In genomic region chr4:2813446-2814405, GRCh38 we compare ENCODE assay signal across 10 cellular contexts. TPM values are rescaled to one million over a fixed set of nuclear protein-coding genes. Genes with fewer than 3 reads are reported as not detected.
DNase-seq lines count a peak whose midpoint lies in the region; ATAC-seq, FAIRE-seq and TF ChIP-seq lines count a peak whose summit lies in the region.
"Had no signal": no experiment of that assay in that cellular context is flagged by ENCODE, and none has a peak within 500 bp of the region (broad histone marks: within the 10 kb centered on the region; RNA-seq: fewer than 3 reads in every experiment).

No MANE protein-coding gene starts in this region.

- peaks cover 7% of the 10 kb centered on the region for H4K20me1 ChIP-seq in OCI-LY3 (ENCODE audit: insufficient read depth, low read length)
- H4K20me1 ChIP-seq in endothelial cell of umbilical vein (replicated peaks; ENCODE audit: control insufficient read depth, extremely low read depth, insufficient read depth, low read length): no peaks in the 10 kb centered on the region

- no peaks in the 10 kb centered on the region for H3K9me3 ChIP-seq in OCI-LY3 (ENCODE audit: insufficient read depth, low read length)
- no peaks in the 10 kb centered on the region for H3K9me3 ChIP-seq in endothelial cell of umbilical vein (replicated peaks; ENCODE audit: control insufficient read depth, insufficient read depth, low read length)
- no peaks in the 10 kb centered on the region for H3K9me3 ChIP-seq in skeletal muscle tissue (ENCODE audit: control insufficient read depth in 3 of 3, low read length in 3 of 3)

- peak overlapping the region; percentile 84 for H3K4me2 ChIP-seq in OCI-LY3 (ENCODE audit: low read length)
- H3K4me2 ChIP-seq in endothelial cell of umbilical vein (ENCODE audit: insufficient read depth, low read length): peak overlapping the region; percentile 59

- TF ChIP-seq CTCF in GM12875 (IDR thresholded peaks at IDR 0.05; ENCODE audit: borderline replicate concordance, insufficient read depth, low read depth, low read length) (no peak), OCI-LY3 (IDR thresholded peaks at IDR 0.05; ENCODE audit: low read depth, low read length) (no peak), endothelial cell of umbilical vein (IDR thresholded peaks at IDR 0.05; ENCODE audit: extremely low read depth in 1 of 2, insufficient read depth in 1 of 2, low read depth in 1 of 2, low read length in 2 of 2) (no peak)

- POLR2A ChIA-PET in endothelial cell of umbilical vein (lab: Charles Lee): interaction anchor here (2.9 kb wide), 1 partner anchor 15 kb away, joined by 13 read pairs; no protein-coding TSS in a partner anchor

- H3K27me3 ChIP-seq in OCI-LY3 (ENCODE audit: low read depth, low read length): no peaks in the 10 kb centered on the region
- no peaks in the 10 kb centered on the region for H3K27me3 ChIP-seq in endothelial cell of umbilical vein (ENCODE audit: control insufficient read depth in 2 of 2, insufficient read depth in 2 of 2, low read length in 2 of 2)
- H3K27me3 ChIP-seq in skeletal muscle tissue (ENCODE audit: control insufficient read depth in 3 of 3, insufficient read depth in 3 of 3, low read length in 3 of 3): no peaks in the 10 kb centered on the region

- BruUV-seq in endothelial cell of umbilical vein (replicated peaks; lab: Mats Ljungman, UMichigan): no TSS peak

- DNase-seq in endothelial cell of umbilical vein (ENCODE audit: low read depth, low spot score): no peak
- no peak for DNase-seq in cortex of kidney (lab: John Stamatoyannopoulos, UW)
- DNase-seq in central memory CD4-positive, alpha-beta T cell: no peak
- DNase-seq in medulla oblongata (ENCODE audit: extremely low spot score): no peak
- DNase-seq: NCI-H1436, occipital lobe had no signal

- H3K36me3 ChIP-seq in OCI-LY3 (replicated peaks; ENCODE audit: low read depth, low read length) (peaks cover 3% of the 10 kb centered on the region), endothelial cell of umbilical vein (ENCODE audit: control insufficient read depth in 2 of 2, extremely low read depth in 1 of 2, insufficient read depth in 2 of 2, low read length in 2 of 2) (no peaks in the 10 kb centered on the region), skeletal muscle tissue (ENCODE audit: control insufficient read depth in 3 of 3, insufficient read depth in 3 of 3, low read length in 3 of 3) (peaks cover 0 to 4% (median 4%) of the 10 kb centered on the region in 3 donors)

- H3K9ac ChIP-seq in OCI-LY3 (ENCODE audit: low read length) (peak overlapping the region; percentile 89; the same call in 1 of the 2 replicates), endothelial cell of umbilical vein (replicated peaks; ENCODE audit: extremely low read depth, insufficient read depth, low read length) (no peak overlapping the region), skeletal muscle tissue (ENCODE audit: low read depth in 1 of 3, low read length in 3 of 3) (peak overlapping the region; percentile 59 to 89 (median 81))

- dilution Hi-C loops in endothelial cell of umbilical vein (cut with MboI; ENCODE audit: extremely low pct_ligation_motif_present, low sequenced_read_pairs): no loop called here

- peaks cover 32% of the 10 kb centered on the region for H3K4me1 ChIP-seq in OCI-LY3 (ENCODE audit: low read length)
- peaks cover 24% of the 10 kb centered on the region for H3K4me1 ChIP-seq in endothelial cell of umbilical vein (ENCODE audit: control insufficient read depth, extremely low read depth, insufficient read depth, low read length)
- peaks cover 50 to 65% (median 61%) of the 10 kb centered on the region in 3 donors for H3K4me1 ChIP-seq in skeletal muscle tissue (ENCODE audit: control insufficient read depth in 3 of 3, insufficient read depth in 3 of 3, low read length in 3 of 3)

- intact Hi-C loops in endothelial cell of umbilical vein (cut with micrococcal nuclease): loop anchor here (5.0 kb wide), 2 partner anchors 51 to 276 kb away; partner anchors contain the start of gene FAM193A

- H3K4me3 ChIP-seq in GM12875 (ENCODE audit: low read depth, low read length): peak overlapping the region; percentile 86
- H3K4me3 ChIP-seq in OCI-LY3 (ENCODE audit: low read length): peak overlapping the region; percentile 81
- peak overlapping the region in 2 of 3 experiments; percentile 39 to 57 for H3K4me3 ChIP-seq in endothelial cell of umbilical vein (replicated peaks in 1 of 3; ENCODE audit: insufficient read depth in 1 of 3, low read depth in 1 of 3, low read length in 3 of 3)
- H3K4me3 ChIP-seq in skeletal muscle tissue (ENCODE audit: low read length in 3 of 3): peak overlapping the region; percentile 72 to 81 (median 75)

- ATAC-seq in GM19452 (IDR thresholded peaks at IDR 0.05; ENCODE audit: unreplicated experiment): no peak

- H3K79me2 ChIP-seq in OCI-LY3 (ENCODE audit: low read length) (peaks cover 47% of the 10 kb centered on the region), endothelial cell of umbilical vein (ENCODE audit: control insufficient read depth, insufficient read depth, low read length) (peaks cover 63% of the 10 kb centered on the region)

- H3K27ac ChIP-seq in OCI-LY3 (ENCODE audit: low read length): no peak overlapping the region
- no peak overlapping the region for H3K27ac ChIP-seq in endothelial cell of umbilical vein (ENCODE audit: insufficient read depth, low read depth, low read length)
- peak overlapping the region; percentile 83 for H3K27ac ChIP-seq in skeletal muscle tissue (ENCODE audit: low read depth, low read length)

- no peak for TF ChIP-seq POLR2A in endothelial cell of umbilical vein (IDR thresholded peaks at IDR 0.05; ENCODE audit: low read depth, low read length)

- no peaks in the 10 kb centered on the region for H3K9me1 ChIP-seq in endothelial cell of umbilical vein (replicated peaks; ENCODE audit: control insufficient read depth, extremely low read depth, insufficient read depth, low read length)

- no peak for FAIRE-seq in endothelial cell of umbilical vein (lab: Jason Lieb, UNC)

- no peak overlapping the region for H2AFZ ChIP-seq in OCI-LY3 (ENCODE audit: low read depth, low read length)
- H2AFZ ChIP-seq in endothelial cell of umbilical vein (ENCODE audit: low read depth, low read length): no peak overlapping the region

- CTCF ChIA-PET in endothelial cell of umbilical vein (lab: Charles Lee): interaction anchor here (1.0 to 4.5 kb wide), 6 partner anchors 8 to 50 kb away, joined by 3 to 34 read pairs (median 4); no protein-coding TSS in a partner anchor

TF ChIP-seq in endothelial cell of umbilical vein, 7 proteins besides CTCF, POLR2A, EP300 and RAD21:
- TF ChIP-seq FOS (IDR thresholded peaks at IDR 0.05; ENCODE audit: borderline replicate concordance, insufficient read depth, low read length) (no peak), GATA2 (IDR thresholded peaks at IDR 0.05; ENCODE audit: insufficient read depth, insufficient read length, low read depth, low read length) (no peak), MYC (IDR thresholded peaks at IDR 0.05; ENCODE audit: low read depth, low read length) (no peak), MAX (IDR thresholded peaks at IDR 0.05; ENCODE audit: insufficient read depth, insufficient read length) (no peak), JUN (IDR thresholded peaks at IDR 0.05; ENCODE audit: borderline replicate concordance, insufficient read depth, insufficient read length, low read depth) (no peak), POLR2AphosphoS5 (IDR thresholded peaks at IDR 0.05; ENCODE audit: insufficient read depth, low read depth, low read length) (no peak), EZH2 (IDR thresholded peaks at IDR 0.05; ENCODE audit: borderline replicate concordance, low read depth, low read length, severe bottlenecking) (no peak)
TF ChIP-seq in endothelial cell of umbilical vein: peak in this region for 0.

RNA-seq across cellular contexts. Expression of gene SH3BP2, which starts 20.8 kb away (rescaled TPM):
- total RNA-seq in endothelial cell of umbilical vein (69.2 and 73.1 TPM in 2 replicates), skeletal muscle tissue (7.8 TPM)
- polyA plus RNA-seq in endothelial cell of umbilical vein: 62.9 and 73.9 TPM in 2 replicates
- polyA plus RNA-seq in endothelial cell of umbilical vein (2011; cell fraction: cytosol; rRNA removed): 21.9 and 32.7 TPM in 2 replicates
- polyA plus RNA-seq in endothelial cell of umbilical vein (2011; cell fraction: nucleus; rRNA removed): 220 and 232 TPM in 2 replicates
- polyA plus RNA-seq in endothelial cell of umbilical vein (2012): 24.3 and 30.0 TPM in 2 replicates
- polyA minus RNA-seq in endothelial cell of umbilical vein: 149 and 192 TPM in 2 replicates
- 7.4 TPM for polyA minus RNA-seq in endothelial cell of umbilical vein (2011; cell fraction: cytosol; rRNA and poly(A)+ RNA removed)
- 74.5 and 84.1 TPM in 2 replicates for polyA minus RNA-seq in endothelial cell of umbilical vein (2011; cell fraction: nucleus; rRNA and poly(A)+ RNA removed)

RNA-seq across cellular contexts. Expression of gene ADD1, which starts 29.9 kb away (rescaled TPM):
- total RNA-seq in endothelial cell of umbilical vein: 280 and 305 TPM in 2 replicates
- 219 and 240 TPM in 2 replicates for polyA plus RNA-seq in endothelial cell of umbilical vein
- polyA plus RNA-seq in endothelial cell of umbilical vein (2011; cell fraction: cytosol; rRNA removed): 224 and 238 TPM in 2 replicates
- 419 and 491 TPM in 2 replicates for polyA plus RNA-seq in endothelial cell of umbilical vein (2011; cell fraction: nucleus; rRNA removed)
- 207 and 220 TPM in 2 replicates for polyA plus RNA-seq in endothelial cell of umbilical vein (2012)
- polyA minus RNA-seq in endothelial cell of umbilical vein: 189 and 232 TPM in 2 replicates
- polyA minus RNA-seq in endothelial cell of umbilical vein (2011; cell fraction: cytosol; rRNA and poly(A)+ RNA removed): 23.2 TPM
- polyA minus RNA-seq in endothelial cell of umbilical vein (2011; cell fraction: nucleus; rRNA and poly(A)+ RNA removed): 162 and 211 TPM in 2 replicates
- 155 TPM for total RNA-seq in skeletal muscle tissue

RNA-seq across cellular contexts. Expression of gene TNIP2, which starts 57.6 kb away (rescaled TPM):
- 49.0 and 52.1 TPM in 2 replicates for total RNA-seq in endothelial cell of umbilical vein
- polyA plus RNA-seq in endothelial cell of umbilical vein: 37.7 and 40.4 TPM in 2 replicates
- 36.9 and 45.5 TPM in 2 replicates for polyA plus RNA-seq in endothelial cell of umbilical vein (2011; cell fraction: cytosol; rRNA removed)
- polyA plus RNA-seq in endothelial cell of umbilical vein (2011; cell fraction: nucleus; rRNA removed): 77.9 and 79.6 TPM in 2 replicates
- 38.1 and 44.1 TPM in 2 replicates for polyA plus RNA-seq in endothelial cell of umbilical vein (2012)
- polyA minus RNA-seq in endothelial cell of umbilical vein: 26.4 and 28.3 TPM in 2 replicates
- 8.7 TPM for polyA minus RNA-seq in endothelial cell of umbilical vein (2011; cell fraction: cytosol; rRNA and poly(A)+ RNA removed)
- polyA minus RNA-seq in endothelial cell of umbilical vein (2011; cell fraction: nucleus; rRNA and poly(A)+ RNA removed): 12.2 and 25.3 TPM in 2 replicates
- total RNA-seq in skeletal muscle tissue: 14.6 TPM
